25 cellular contexts compared by ENCODE assay signal in the genomic region with DNA sequence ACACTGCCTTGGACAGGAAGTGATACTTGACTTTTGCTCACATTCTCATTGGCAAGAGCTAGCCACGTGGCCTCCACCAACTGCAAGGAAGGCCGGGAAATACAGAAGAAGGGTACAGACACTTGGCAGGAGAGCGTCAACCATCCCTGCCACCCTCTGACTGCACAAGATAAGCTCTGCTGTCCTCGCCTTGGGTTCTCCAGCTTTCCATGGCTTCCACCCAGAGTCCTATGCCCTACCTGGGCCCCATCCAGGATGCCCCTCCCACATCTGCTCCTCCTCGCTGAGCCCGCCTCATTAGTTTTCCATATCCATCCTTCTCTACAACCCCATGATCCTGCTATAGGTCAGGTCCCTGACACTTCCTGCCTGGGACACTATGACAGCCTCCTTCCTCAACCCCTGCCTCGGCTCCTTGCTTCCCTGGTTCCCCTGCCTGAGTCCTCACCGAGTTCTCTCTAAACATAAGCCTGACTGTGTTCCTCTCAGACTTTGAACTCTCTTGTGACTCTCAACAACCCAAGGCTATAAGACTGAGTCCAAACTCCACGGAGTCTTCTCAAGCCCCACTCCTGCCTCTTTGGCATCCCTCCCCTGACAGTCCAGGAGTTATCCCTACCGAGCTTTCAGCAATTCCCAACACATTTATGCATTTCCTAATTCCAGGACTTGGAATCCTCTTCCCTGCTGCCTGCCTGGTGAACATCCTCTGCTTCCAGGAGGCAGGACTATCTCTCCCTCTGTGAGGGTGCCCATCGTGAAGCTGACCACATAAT. TPM values are rescaled to one million over a fixed set of nuclear protein-coding genes. Genes with fewer than 3 reads are reported as not detected.
A peak's percentile ranks its signal among the peaks of the same experiment; 100 is the strongest.
DNase-seq lines count a peak whose midpoint lies in the region; ATAC-seq and TF ChIP-seq lines count a peak whose summit lies in the region.
"Had no signal": no experiment of that assay in that cellular context is flagged by ENCODE, and none has a peak within 500 bp of the region (broad histone marks: within the 10 kb centered on the region; RNA-seq: fewer than 3 reads in every experiment).

No MANE protein-coding gene starts in this region.

- POLR2A ChIA-PET in CD4-positive, alpha-beta T cell (lab: Charles Lee), result interaction anchor here (3.1 kb wide), 1 partner anchor 16 kb away, joined by 13 read pairs; no protein-coding TSS in a partner anchor
- POLR2A ChIA-PET in activated CD8-positive, alpha-beta T cell treated with anti-CD3 and anti-CD28 coated beads, Interleukin-2, amount 10 ng/mL, durations not matched to agents 7 days and 5 days (lab: Charles Lee), result interaction anchor here (0.9 to 1.2 kb wide), 4 partner anchors 9 to 22 kb away, joined by 3 to 4 read pairs (median 3); no protein-coding TSS in a partner anchor

- H3K4me3 ChIP-seq in mesenchymal stem cell (ENCODE audit: insufficient read depth in 1 of 2, low read depth in 1 of 2, low read length in 2 of 2), result no peak overlapping the region
- H3K4me3 ChIP-seq: esophagus muscularis mucosa, GM23338, PC-9, right lobe of liver, upper lobe of right lung had no signal

- intact Hi-C loops in activated CD4-positive, alpha-beta T cell treated with anti-CD3 and anti-CD28 coated beads, Interleukin-2, amount 10 ng/mL, durations not matched to agents 24 days and 14 days (cut with micrococcal nuclease), result loop anchor here (2.0 kb wide), 1 partner anchor 16 kb away; no protein-coding TSS in a partner anchor
- intact Hi-C loops in CD4-positive, alpha-beta T cell (cut with DNase I, micrococcal nuclease), result no loop called here

- no peak overlapping the region for H3K4me3 Mint-ChIP-seq in activated CD4-positive, alpha-beta T cell treated with anti-CD3 and anti-CD28 coated beads, Interleukin-2, amount 10 ng/mL, durations not matched to agents 24 days and 14 days
- H3K4me3 Mint-ChIP-seq in CD4-positive, alpha-beta T cell, result no peak overlapping the region
- peak overlapping the region; percentile 48 for H3K4me3 Mint-ChIP-seq in activated CD8-positive, alpha-beta T cell treated with anti-CD3 and anti-CD28 coated beads, Interleukin-2, amount 10 ng/mL, durations not matched to agents 7 days and 5 days
- H3K4me3 Mint-ChIP-seq: brain; effector memory CD8-positive, alpha-beta T cell; GM23338 had no signal

- H3K36me3 Mint-ChIP-seq in activated CD4-positive, alpha-beta T cell treated with anti-CD3 and anti-CD28 coated beads, Interleukin-2, amount 10 ng/mL, durations not matched to agents 24 days and 14 days (ENCODE audit: low read depth), result no peaks in the 10 kb centered on the region
- no peaks in the 10 kb centered on the region for H3K36me3 Mint-ChIP-seq in CD4-positive, alpha-beta T cell (ENCODE audit: low read depth)
- peaks cover 6% of the 10 kb centered on the region for H3K36me3 Mint-ChIP-seq in activated CD8-positive, alpha-beta T cell treated with anti-CD3 and anti-CD28 coated beads, Interleukin-2, amount 10 ng/mL, durations not matched to agents 7 days and 5 days (ENCODE audit: low read depth)
- H3K36me3 Mint-ChIP-seq: brain, naive B cell had no signal

- H3K4me2 ChIP-seq in mesenchymal stem cell (ENCODE audit: low read length, poor library complexity, severe bottlenecking), result no peak overlapping the region
- H3K4me2 ChIP-seq: GM23338, PC-9 had no signal

- DNase-seq in activated CD4-positive, alpha-beta T cell treated with anti-CD3 and anti-CD28 coated beads, Interleukin-2, amount 10 ng/mL, durations not matched to agents 24 days and 14 days, result no peak
- no peak for DNase-seq in activated CD4-positive, alpha-beta T cell treated with anti-CD3 and anti-CD28 coated beads for 48 hours
- no peak for DNase-seq in CD4-positive, alpha-beta T cell
- DNase-seq in activated CD8-positive, alpha-beta T cell treated with anti-CD3 and anti-CD28 coated beads, Interleukin-2, amount 10 ng/mL, durations not matched to agents 7 days and 5 days, result no peak
- DNase-seq in mesenteric fat pad (ENCODE audit: low spot score), result peak; percentile 82
- no peak for DNase-seq in NCI-H2081 (lab: John Stamatoyannopoulos, UW)
- DNase-seq in dedifferentiated amniotic fluid mesenchymal stem cell (ENCODE audit: extremely low spot score), result no peak
- DNase-seq in mesenchymal stem cell, result no peak
- DNase-seq: effector memory CD8-positive, alpha-beta T cell; kidney; naive B cell; NCI-H1105; NCI-H2029; PC-9; right lobe of liver; SIG-M5; upper lobe of right lung had no signal

- no peak overlapping the region for H2AFZ ChIP-seq in mesenchymal stem cell (ENCODE audit: low read depth, low read length)
- H2AFZ ChIP-seq: GM23338, parathyroid adenoma, PC-9 had no signal

- no peaks in the 10 kb centered on the region for H3K36me3 ChIP-seq in mesenchymal stem cell (ENCODE audit: control insufficient read depth in 1 of 2, insufficient read depth in 2 of 2, low read depth in 1 of 2, low read length in 2 of 2)
- H3K36me3 ChIP-seq: esophagus muscularis mucosa, right lobe of liver, upper lobe of right lung had no signal

- H3K4me1 ChIP-seq in mesenchymal stem cell (ENCODE audit: control insufficient read depth, insufficient read depth, low read depth, low read length), result no peaks in the 10 kb centered on the region
- H3K4me1 ChIP-seq: esophagus muscularis mucosa, parathyroid adenoma, right lobe of liver, upper lobe of right lung had no signal

- H3K18ac ChIP-seq in mesenchymal stem cell (ENCODE audit: low read depth in 1 of 2, low read length in 2 of 2), result no peak overlapping the region

- peaks cover 26% of the 10 kb centered on the region for H3K4me1 Mint-ChIP-seq in activated CD4-positive, alpha-beta T cell treated with anti-CD3 and anti-CD28 coated beads, Interleukin-2, amount 10 ng/mL, durations not matched to agents 24 days and 14 days
- peaks cover 32% of the 10 kb centered on the region for H3K4me1 Mint-ChIP-seq in CD4-positive, alpha-beta T cell (ENCODE audit: low read depth)
- H3K4me1 Mint-ChIP-seq in activated CD8-positive, alpha-beta T cell treated with anti-CD3 and anti-CD28 coated beads, Interleukin-2, amount 10 ng/mL, durations not matched to agents 7 days and 5 days (ENCODE audit: low read depth), result peaks cover 50% of the 10 kb centered on the region
- H3K4me1 Mint-ChIP-seq: brain had no signal

- peak overlapping the region; percentile 77 for H3K27ac Mint-ChIP-seq in activated CD4-positive, alpha-beta T cell treated with anti-CD3 and anti-CD28 coated beads, Interleukin-2, amount 10 ng/mL, durations not matched to agents 24 days and 14 days
- H3K27ac Mint-ChIP-seq in CD4-positive, alpha-beta T cell, result peak overlapping the region; percentile 28
- H3K27ac Mint-ChIP-seq in activated CD8-positive, alpha-beta T cell treated with anti-CD3 and anti-CD28 coated beads, Interleukin-2, amount 10 ng/mL, durations not matched to agents 7 days and 5 days, result peak overlapping the region; percentile 90
- H3K27ac Mint-ChIP-seq: effector memory CD8-positive, alpha-beta T cell had no signal

- no peaks in the 10 kb centered on the region for H3K79me1 ChIP-seq in mesenchymal stem cell (replicated peaks; ENCODE audit: low read length, poor library complexity, severe bottlenecking)

- H3K27me3 ChIP-seq in CD4-positive, alpha-beta T cell (ENCODE audit: control insufficient read depth, insufficient read depth, low read length), result no peaks in the 10 kb centered on the region
- H3K27me3 ChIP-seq in mesenchymal stem cell (ENCODE audit: control insufficient read depth in 1 of 2, insufficient read depth in 1 of 2, low read length in 2 of 2), result peaks cover 11 to 29% of the 10 kb centered on the region in 2 experiments
- H3K27me3 ChIP-seq: esophagus muscularis mucosa, right lobe of liver, upper lobe of right lung had no signal

- ATAC-seq in CD4-positive, alpha-beta T cell (ENCODE audit: poor library complexity), result no peak
- ATAC-seq in activated CD8-positive, alpha-beta T cell treated with anti-CD3 and anti-CD28 coated beads, Interleukin-2, amount 10 ng/mL, durations not matched to agents 7 days and 5 days, result no peak
- ATAC-seq: GM23338, right lobe of liver, upper lobe of right lung had no signal

- no peak overlapping the region for H2BK15ac ChIP-seq in mesenchymal stem cell (ENCODE audit: low read depth, poor library complexity, severe bottlenecking)

- peaks cover 3% of the 10 kb centered on the region for H3K9me3 Mint-ChIP-seq in activated CD4-positive, alpha-beta T cell treated with anti-CD3 and anti-CD28 coated beads, Interleukin-2, amount 10 ng/mL, durations not matched to agents 24 days and 14 days
- no peaks in the 10 kb centered on the region for H3K9me3 Mint-ChIP-seq in CD4-positive, alpha-beta T cell
- H3K9me3 Mint-ChIP-seq in activated CD8-positive, alpha-beta T cell treated with anti-CD3 and anti-CD28 coated beads, Interleukin-2, amount 10 ng/mL, durations not matched to agents 7 days and 5 days (ENCODE audit: insufficient read depth), result no peaks in the 10 kb centered on the region
- H3K9me3 Mint-ChIP-seq: effector memory CD8-positive, alpha-beta T cell had no signal

- no peak overlapping the region for H3K27ac ChIP-seq in CD4-positive, alpha-beta T cell (ENCODE audit: low read depth, low read length)
- no peak overlapping the region for H3K27ac ChIP-seq in mesenchymal stem cell (ENCODE audit: low read length, poor library complexity, severe bottlenecking)
- H3K27ac ChIP-seq: esophagus muscularis mucosa, parathyroid adenoma, PC-9, right lobe of liver, upper lobe of right lung had no signal

- H3K27me3 Mint-ChIP-seq in activated CD4-positive, alpha-beta T cell treated with anti-CD3 and anti-CD28 coated beads, Interleukin-2, amount 10 ng/mL, durations not matched to agents 24 days and 14 days, result peaks cover 2% of the 10 kb centered on the region
- no peaks in the 10 kb centered on the region for H3K27me3 Mint-ChIP-seq in CD4-positive, alpha-beta T cell
- H3K27me3 Mint-ChIP-seq in activated CD8-positive, alpha-beta T cell treated with anti-CD3 and anti-CD28 coated beads, Interleukin-2, amount 10 ng/mL, durations not matched to agents 7 days and 5 days (ENCODE audit: low read depth), result no peaks in the 10 kb centered on the region

- H3K14ac ChIP-seq in mesenchymal stem cell (ENCODE audit: low read length in 2 of 2), result no peak overlapping the region

- no peak overlapping the region for H2BK5ac ChIP-seq in mesenchymal stem cell (ENCODE audit: low read depth, low read length, poor library complexity, severe bottlenecking)

- no peak overlapping the region for H3K23ac ChIP-seq in mesenchymal stem cell (ENCODE audit: low read length in 2 of 2)

- H4K91ac ChIP-seq in mesenchymal stem cell (ENCODE audit: low read length), result no peak overlapping the region

- H2BK120ac ChIP-seq in mesenchymal stem cell (ENCODE audit: low read depth, low read length), result no peak overlapping the region

- no peak overlapping the region for H2BK12ac ChIP-seq in mesenchymal stem cell (ENCODE audit: low read length in 2 of 2)

- 79% methylated on average over 11 of the region's 11 CpGs for WGBS in mesenchymal stem cell

- H2AK5ac ChIP-seq in mesenchymal stem cell (ENCODE audit: low read length, severe bottlenecking), result no peak overlapping the region

- H3K9ac ChIP-seq in mesenchymal stem cell (ENCODE audit: low read length), result no peak overlapping the region
- H3K9ac ChIP-seq: parathyroid adenoma had no signal

- no peak overlapping the region for H3K4ac ChIP-seq in mesenchymal stem cell (ENCODE audit: low read depth in 1 of 2, low read length in 2 of 2)

- TF ChIP-seq CTCF in CD4-positive, alpha-beta T cell (IDR thresholded peaks at IDR 0.05), result no peak

- H3K9me3 ChIP-seq in CD4-positive, alpha-beta T cell (ENCODE audit: control insufficient read depth, low read length), result no peaks in the 10 kb centered on the region
- H3K9me3 ChIP-seq in mesenchymal stem cell (ENCODE audit: control insufficient read depth, low read length), result peaks cover 15% of the 10 kb centered on the region
- H3K9me3 ChIP-seq: upper lobe of right lung had no signal

- CTCF ChIA-PET in CD4-positive, alpha-beta T cell (lab: Charles Lee), result no interaction called here
- CTCF ChIA-PET in activated CD8-positive, alpha-beta T cell treated with anti-CD3 and anti-CD28 coated beads, Interleukin-2, amount 10 ng/mL, durations not matched to agents 7 days and 5 days (lab: Charles Lee), result interaction anchor here (0.6 to 4.8 kb wide), 10 partner anchors 12 to 252 kb away, joined by 3 to 21 read pairs (median 5); no protein-coding TSS in a partner anchor

- no peak overlapping the region for H4K8ac ChIP-seq in mesenchymal stem cell (ENCODE audit: low read length)

RNA-seq across cellular contexts. Expression of a gene that starts 23.2 kb away (rescaled TPM):
- total RNA-seq in activated CD4-positive, alpha-beta T cell treated with anti-CD3 and anti-CD28 coated beads, Interleukin-2, amount 10 ng/mL, durations not matched to agents 24 days and 14 days, result 0.49 and 0.59 TPM in 2 replicates
- total RNA-seq in CD4-positive, alpha-beta T cell, result under 1 TPM; 0.16 to 0.22 TPM
- not detected for total RNA-seq in activated CD8-positive, alpha-beta T cell treated with anti-CD3 and anti-CD28 coated beads, Interleukin-2, amount 10 ng/mL, durations not matched to agents 7 days and 5 days
- 0.26 TPM for total RNA-seq in mesenteric fat pad
- not detected for polyA plus RNA-seq in mesenchymal stem cell (2013, experiment 1 of 2)
- polyA plus RNA-seq in mesenchymal stem cell (2013, experiment 2 of 2), result not detected
- total RNA-seq: A172, PC-9, right lobe of liver had no signal
- polyA plus RNA-seq: GM23338 had no signal

RNA-seq across cellular contexts. Expression of a gene that starts 45.5 kb away (rescaled TPM):
- not detected in 2 replicates for total RNA-seq in activated CD4-positive, alpha-beta T cell treated with anti-CD3 and anti-CD28 coated beads, Interleukin-2, amount 10 ng/mL, durations not matched to agents 24 days and 14 days
- not detected for total RNA-seq in CD4-positive, alpha-beta T cell
- not detected for total RNA-seq in activated CD8-positive, alpha-beta T cell treated with anti-CD3 and anti-CD28 coated beads, Interleukin-2, amount 10 ng/mL, durations not matched to agents 7 days and 5 days
- total RNA-seq in mesenteric fat pad, result not detected
- polyA plus RNA-seq in mesenchymal stem cell (2013, experiment 1 of 2), result not detected
- not detected for polyA plus RNA-seq in mesenchymal stem cell (2013, experiment 2 of 2)
- total RNA-seq: A172, Daoy, esophagus muscularis mucosa, frontal cortex, GM23338, kidney, PC-9, subcutaneous adipose tissue, upper lobe of right lung had no signal
- polyA plus RNA-seq: GM23338 had no signal

Comparison
In these comparisons a context has a peak if more than half of its experiments do, and no peak if none do; other contexts are left out.
1. H3K27ac Mint-ChIP-seq: peak in every context shown above with its lines; median percentile 90 in activated CD8-positive, alpha-beta T cell treated with anti-CD3 and anti-CD28 coated beads, Interleukin-2, amount 10 ng/mL, durations not matched to agents 7 days and 5 days; 77 in activated CD4-positive, alpha-beta T cell treated with anti-CD3 and anti-CD28 coated beads, Interleukin-2, amount 10 ng/mL, durations not matched to agents 24 days and 14 days; 28 in CD4-positive, alpha-beta T cell.